8 cellular contexts compared by ENCODE assay signal in the genomic region with DNA sequence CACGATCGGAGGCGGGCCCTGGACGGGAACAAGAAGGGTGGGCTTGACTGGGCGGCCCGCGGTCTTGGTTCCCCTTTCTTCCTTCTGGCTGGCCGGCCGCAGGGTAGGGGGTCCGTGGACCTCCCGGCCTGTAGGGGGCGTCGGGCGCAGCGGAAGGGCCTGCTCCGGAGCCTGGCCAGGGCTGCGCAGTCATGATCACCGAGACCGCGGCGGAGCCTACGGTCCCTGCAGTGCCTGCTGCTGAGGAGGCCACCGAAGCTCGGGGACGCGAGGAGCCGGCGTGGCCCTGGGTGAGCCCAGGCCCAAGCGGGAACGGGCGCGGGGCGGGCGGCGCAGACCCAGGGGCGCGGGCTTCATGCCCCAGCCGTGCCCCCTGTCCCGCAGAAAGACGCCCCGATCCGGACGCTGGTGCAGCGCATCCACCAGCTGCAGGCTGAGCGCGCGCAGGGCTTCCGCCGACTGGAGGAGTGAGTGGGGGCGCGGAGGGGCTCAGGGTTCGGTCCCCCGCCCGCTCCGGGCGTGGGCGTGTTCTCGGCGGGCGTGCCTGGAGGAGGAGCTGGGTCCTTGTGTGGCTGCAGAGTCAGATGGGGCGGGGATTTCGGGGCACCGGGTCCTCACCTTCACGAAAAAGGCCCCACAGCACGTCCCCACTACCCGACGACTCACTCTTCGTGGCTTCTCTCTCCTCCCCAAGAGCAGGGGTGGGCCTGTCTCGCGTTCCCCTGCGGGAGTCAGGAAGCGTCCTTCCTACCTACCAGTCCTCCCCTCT. TPM values are rescaled to one million over a fixed set of nuclear protein-coding genes. Genes with fewer than 3 reads are reported as not detected.
A peak's percentile ranks its signal among the peaks of the same experiment; 100 is the strongest.
DNase-seq lines count a peak whose midpoint lies in the region; ATAC-seq and TF ChIP-seq lines count a peak whose summit lies in the region.

A gene (plus strand): TSS at position 188 of the 769 bp plus-strand sequence. CDS start 4 bp downstream, at position 192.

- 0 to 1% (median 0%) methylated on average over 54 to 72 of the region's 72 CpGs for WGBS in adipose tissue, 3 donors
- under 1% methylated on average over 50 of the region's 72 CpGs for WGBS in prostate gland

- H3K4me3 ChIP-seq in prostate gland = peak within 1 kb of the TSS; percentile 66 to 84

- peaks cover 0 to 3% of the 10 kb centered on the region in 2 donors for H3K36me3 ChIP-seq in prostate gland

- no peaks in the 10 kb centered on the region for H3K27me3 ChIP-seq in prostate gland (replicated peaks; ENCODE audit: insufficient read depth)

- TF ChIP-seq CTCF in GM12872 (IDR thresholded peaks at IDR 0.05; ENCODE audit: insufficient read depth, low read depth, low read length) = peak; percentile 89
- peak; percentile 53 to 87 (median 82) for TF ChIP-seq CTCF in prostate gland (IDR thresholded peaks at IDR 0.05)

- intact Hi-C loops in left cardiac atrium (cut with DNase I) (no loop called here), prostate gland (cut with DNase I) (loop anchor here (2.0 kb wide), 1 partner anchor 138 kb away; no protein-coding TSS in a partner anchor)

- DNase-seq in NCI-H1092 treated with DMSO at 0.1 percent for 48 hours (lab: John Stamatoyannopoulos, UW) (peak; percentile 81), T-helper 1 cell (peak; percentile 74 to 85 (median 82)), left cardiac atrium (peak; percentile 91), prostate gland (ENCODE audit: low spot score) (peak; percentile 58), ureter (ENCODE audit: low spot score) (peak; percentile 83)

- ATAC-seq in HG02623 (IDR thresholded peaks at IDR 0.05; ENCODE audit: unreplicated experiment) (peak; percentile 65), left cardiac atrium (peak; percentile 91 to 93)

- H3K4me1 ChIP-seq in prostate gland (replicated peaks) = peaks cover 5% of the 10 kb centered on the region

- H3K9me3 ChIP-seq in prostate gland = no peaks in the 10 kb centered on the region

- TF ChIP-seq POLR2A in prostate gland (IDR thresholded peaks at IDR 0.05) = peak; percentile 31

- H3K27ac ChIP-seq in adipose tissue (ENCODE audit: low read depth, low read length) (peak within 1 kb of the TSS; percentile 52), prostate gland (peak within 1 kb of the TSS; percentile 78 to 79)

RNA-seq across cellular contexts. Expression of the gene that starts here (rescaled TPM):
- polyA plus RNA-seq in adipose tissue = 100 to 1,000 TPM in 1 of 3 donors, 10 to 100 TPM in 2; 70.9 to 101 (median 76.0) TPM
- total RNA-seq in left cardiac atrium (10 to 100 TPM; 65.3 to 76.0 TPM), prostate gland (100 to 1,000 TPM in 1 of 2 donors, 10 to 100 TPM in 1; 98.9 to 149 TPM), ureter (62.1 TPM)

Comparison
In these comparisons a context has a peak if more than half of its experiments do, and no peak if none do; other contexts are left out.
1. Peak in every context shown above with its lines: DNase-seq, ATAC-seq, H3K4me3 ChIP-seq and H3K27ac ChIP-seq.